ENCODE assay signal across 26 cellular contexts in genomic region chr20:48622421-48622820, GRCh38.
DNase-seq lines count a peak whose midpoint lies in the region; ATAC-seq, FAIRE-seq and TF ChIP-seq lines count a peak whose summit lies in the region.
"Had no signal": no experiment of that assay in that cellular context is flagged by ENCODE, and none has a peak within 500 bp of the region (broad histone marks: within the 10 kb centered on the region; RNA-seq: fewer than 3 reads in every experiment).

No MANE protein-coding gene starts in this region.

- H3K27me3 Mint-ChIP-seq in CD8-positive, alpha-beta memory T cell, result peaks cover 0 to 2% of the 10 kb centered on the region in 2 donors
- H3K27me3 Mint-ChIP-seq: activated CD4-positive, alpha-beta T cell treated with anti-CD3 and anti-CD28 coated beads for 36 hours; activated naive CD4-positive, alpha-beta T cell treated with anti-CD3 and anti-CD28 coated beads, Interleukin-2, amount 50 U/mL, for 24 hours had no signal

- peak overlapping the region in 6 of 8 donors; percentile 20 to 88 (median 48) for H3K27ac Mint-ChIP-seq in CD8-positive, alpha-beta memory T cell
- H3K27ac Mint-ChIP-seq: activated CD4-positive, alpha-beta T cell treated with anti-CD3 and anti-CD28 coated beads for 36 hours; activated naive CD4-positive, alpha-beta T cell treated with anti-CD3 and anti-CD28 coated beads, Interleukin-2, amount 50 U/mL, for 24 hours; activated T-cell treated with anti-CD3 and anti-CD28 coated beads, Interleukin-2, amount 50 U/mL, for 72 hours; type B pancreatic cell had no signal

- no peak overlapping the region for H3K4me3 ChIP-seq in CD8-positive, alpha-beta memory T cell (ENCODE audit: low read length)
- H3K4me3 ChIP-seq in SK-N-MC, result no peak overlapping the region
- no peak overlapping the region for H3K4me3 ChIP-seq in kidney (ENCODE audit: low read length in 2 of 2)
- no peak overlapping the region for H3K4me3 ChIP-seq in ovary
- no peak overlapping the region for H3K4me3 ChIP-seq in dorsolateral prefrontal cortex
- H3K4me3 ChIP-seq: left ventricle myocardium inferior, psoas muscle had no signal

- intact Hi-C loops in kidney (cut with DNase I), result loop anchor here (5.0 kb wide), 1 partner anchor 955 kb away; no protein-coding TSS in a partner anchor
- intact Hi-C loops in ovary (cut with DNase I), result loop anchor here (5.0 to 10.0 kb wide), 3 partner anchors 428 to 960 kb away; partner anchors contain the start of gene SULF2 (in 2 of the 4)
- intact Hi-C loops in dorsolateral prefrontal cortex (cut with DNase I), result loop anchor here (5.0 to 10.0 kb wide), 4 partner anchors 328 to 960 kb away; no protein-coding TSS in a partner anchor

- CTCF ChIA-PET in CD8-positive, alpha-beta memory T cell (lab: Charles Lee), result interaction anchor here (0.9 to 3.2 kb wide), 6 partner anchors 17 to 959 kb away, joined by 3 to 30 read pairs (median 11); no protein-coding TSS in a partner anchor

- peaks cover 10% of the 10 kb centered on the region for H3K4me1 ChIP-seq in CD8-positive, alpha-beta memory T cell (ENCODE audit: insufficient read depth, low read length)
- peaks cover 4 to 9% of the 10 kb centered on the region in 2 donors for H3K4me1 ChIP-seq in kidney (ENCODE audit: control insufficient read depth in 1 of 2, insufficient read depth in 1 of 2, low read depth in 1 of 2, low read length in 2 of 2)
- H3K4me1 ChIP-seq in ovary (ENCODE audit: insufficient read depth), result peaks cover 14% of the 10 kb centered on the region
- H3K4me1 ChIP-seq: foreskin keratinocyte had no signal

- H3K4me1 Mint-ChIP-seq in CD8-positive, alpha-beta memory T cell, result peaks cover 14 to 18% (median 18%) of the 10 kb centered on the region in 3 donors

- no peak for TF ChIP-seq EP300 in ovary (IDR thresholded peaks at IDR 0.05)

- H3K9ac ChIP-seq in SK-N-MC (ENCODE audit: insufficient read length), result peak overlapping the region; percentile 1
- no peak overlapping the region for H3K9ac ChIP-seq in kidney (ENCODE audit: low read length in 2 of 2)
- H3K9ac ChIP-seq: SK-N-SH had no signal

- no peaks in the 10 kb centered on the region for H3K9me3 ChIP-seq in CD8-positive, alpha-beta memory T cell (ENCODE audit: low read length)
- H3K9me3 ChIP-seq in SK-N-MC (ENCODE audit: low read depth, low read length), result no peaks in the 10 kb centered on the region
- no peaks in the 10 kb centered on the region for H3K9me3 ChIP-seq in kidney (ENCODE audit: control insufficient read depth in 1 of 2, low read length in 2 of 2)
- H3K9me3 ChIP-seq in ovary, result no peaks in the 10 kb centered on the region
- H3K9me3 ChIP-seq: left ventricle myocardium inferior, psoas muscle, SK-N-SH had no signal

- no peaks in the 10 kb centered on the region for H3K36me3 ChIP-seq in CD8-positive, alpha-beta memory T cell (ENCODE audit: insufficient read depth, low read length)
- H3K36me3 ChIP-seq in SK-N-MC (ENCODE audit: insufficient read depth, low read length) (peaks cover 21% of the 10 kb centered on the region), kidney (ENCODE audit: control insufficient read depth in 1 of 2, insufficient read depth in 2 of 2, low read length in 2 of 2) (no peaks in the 10 kb centered on the region), ovary (no peaks in the 10 kb centered on the region)

- H3K27ac ChIP-seq in CD8-positive, alpha-beta memory T cell (ENCODE audit: low read depth, low read length), result no peak overlapping the region
- peak overlapping the region; percentile 71 for H3K27ac ChIP-seq in SK-N-MC
- H3K27ac ChIP-seq in kidney (ENCODE audit: low read depth in 2 of 2, low read length in 2 of 2), result no peak overlapping the region
- H3K27ac ChIP-seq in ovary, result peak overlapping the region in 1 of 2 donors; percentile 4
- H3K27ac ChIP-seq in dorsolateral prefrontal cortex, result peak overlapping the region in 2 of 59 donors; percentile 8 to 31
- H3K27ac ChIP-seq: foreskin keratinocyte, left ventricle myocardium inferior, psoas muscle had no signal

- peaks cover 0 to 1% (median 0%) of the 10 kb centered on the region in 5 donors for H3K9me3 Mint-ChIP-seq in CD8-positive, alpha-beta memory T cell
- H3K9me3 Mint-ChIP-seq: activated naive CD4-positive, alpha-beta T cell treated with anti-CD3 and anti-CD28 coated beads, Interleukin-2, amount 50 U/mL, for 24 hours; activated T-cell treated with anti-CD3 and anti-CD28 coated beads, Interleukin-2, amount 50 U/mL, for 72 hours; type B pancreatic cell had no signal

- no peak for TF ChIP-seq POLR2A in ovary (IDR thresholded peaks at IDR 0.05)

- POLR2A ChIA-PET in CD8-positive, alpha-beta memory T cell (lab: Charles Lee), result no interaction called here

- DNase-seq in CD8-positive, alpha-beta memory T cell, result peak in 1 of 5 donors; percentile 28
- DNase-seq in SK-N-MC (ENCODE audit: low read depth, low spot score), result no peak
- peak; percentile 41 for DNase-seq in kidney
- DNase-seq in ovary, result peak; percentile 31 to 66 (median 55)
- DNase-seq in dorsolateral prefrontal cortex, result no peak
- DNase-seq: activated CD4-positive, alpha-beta T cell treated with anti-CD3 and anti-CD28 coated beads for 36 hours; activated T-cell treated with anti-CD3 and anti-CD28 coated beads, Interleukin-2, amount 50 U/mL, for 72 hours; cerebellar nuclear complex; DND-41; effector CD8-positive, alpha-beta T cell; foreskin keratinocyte; H7; Kasumi-1; left ventricle myocardium inferior; MV-4-11; NCI-H1694; NCI-H2171 treated with DMSO at 0.1 percent for 48 hours; NCI-H524 treated with DMSO at 0.1 percent for 48 hours; SK-N-SH; T-helper 2 cell had no signal

- FAIRE-seq in kidney (lab: Jason Lieb, UNC), result no peak

- H3K4me3 Mint-ChIP-seq in CD8-positive, alpha-beta memory T cell, result no peak overlapping the region
- H3K4me3 Mint-ChIP-seq: activated CD4-positive, alpha-beta T cell treated with anti-CD3 and anti-CD28 coated beads for 36 hours; activated naive CD4-positive, alpha-beta T cell treated with anti-CD3 and anti-CD28 coated beads, Interleukin-2, amount 50 U/mL, for 24 hours; activated T-cell treated with anti-CD3 and anti-CD28 coated beads, Interleukin-2, amount 50 U/mL, for 72 hours; type B pancreatic cell had no signal

- 8 to 30% (median 9%) methylated on average over 11 of the region's 11 CpGs for WGBS in ovary, 3 donors

- TF ChIP-seq CTCF in kidney (IDR thresholded peaks at IDR 0.05; ENCODE audit: borderline replicate concordance, extremely low read depth, insufficient read depth) (no peak), ovary (IDR thresholded peaks at IDR 0.05) (no peak), dorsolateral prefrontal cortex (IDR thresholded peaks at IDR 0.05 in 54 of 56, conservative IDR thresholded peaks at IDR 0.05 in 2 of 56; ENCODE audit: low read depth in 1 of 56, partially characterized antibody in 56 of 56) (no peak)

- peaks cover 3 to 40% (median 7%) of the 10 kb centered on the region in 3 donors for H3K36me3 Mint-ChIP-seq in CD8-positive, alpha-beta memory T cell
- H3K36me3 Mint-ChIP-seq: activated naive CD4-positive, alpha-beta T cell treated with anti-CD3 and anti-CD28 coated beads, Interleukin-2, amount 50 U/mL, for 24 hours; type B pancreatic cell had no signal

- no peaks in the 10 kb centered on the region for H3K27me3 ChIP-seq in CD8-positive, alpha-beta memory T cell (ENCODE audit: insufficient read depth, low read length, poor library complexity, severe bottlenecking)
- no peaks in the 10 kb centered on the region for H3K27me3 ChIP-seq in ovary
- H3K27me3 ChIP-seq in dorsolateral prefrontal cortex, result no peaks in the 10 kb centered on the region

- no peak for ATAC-seq in GM19452 (IDR thresholded peaks at IDR 0.05; ENCODE audit: unreplicated experiment)
- ATAC-seq in GM19463 (IDR thresholded peaks at IDR 0.05; ENCODE audit: unreplicated experiment), result no peak
- ATAC-seq: activated CD4-positive, alpha-beta T cell treated with anti-CD3 and anti-CD28 coated beads for 36 hours; activated T-cell treated with anti-CD3 and anti-CD28 coated beads, Interleukin-2, amount 50 U/mL, for 72 hours; esophagus mucosa; foreskin keratinocyte; psoas muscle had no signal

Comparison
In these comparisons a context has a peak if more than half of its experiments do, and no peak if none do; other contexts are left out.
1. DNase-seq: peak in kidney (single experiment) and ovary (5 of 5); none in SK-N-MC (single experiment) and dorsolateral prefrontal cortex (0 of 10).